In the genomic region with DNA sequence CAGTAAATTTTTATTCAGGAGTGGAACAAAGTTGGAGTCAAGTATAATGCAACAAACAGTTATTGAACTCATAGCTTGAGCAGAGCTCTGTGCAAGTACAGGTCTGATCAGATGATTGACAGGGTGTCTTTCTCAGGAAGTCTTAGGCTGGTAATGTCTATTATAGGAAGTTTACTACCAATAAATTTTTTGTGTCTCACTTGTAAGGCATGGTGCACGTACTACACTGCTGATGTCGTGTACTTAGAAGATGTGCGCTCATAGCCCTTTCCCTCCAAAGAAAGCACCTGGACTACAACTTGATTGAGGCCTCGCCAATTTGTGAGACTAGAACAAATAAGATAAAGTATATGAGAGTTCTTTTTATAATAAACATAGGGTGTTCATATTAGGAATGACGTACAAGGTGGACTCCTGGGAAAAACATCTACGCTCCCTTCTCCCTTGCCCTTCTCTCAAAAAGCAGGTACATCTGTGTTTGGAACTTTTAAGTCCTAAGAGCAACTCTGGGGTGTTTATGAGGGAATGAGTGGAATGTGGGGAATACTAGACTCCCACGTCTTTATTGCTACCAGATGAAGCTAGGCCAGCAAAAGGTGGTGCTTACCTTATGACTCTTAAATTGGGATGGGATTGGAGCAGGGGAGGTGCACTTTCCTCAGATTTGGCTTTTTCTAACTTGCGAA, we compare ENCODE assay signal across 9 cellular contexts. TPM values are rescaled to one million over a fixed set of nuclear protein-coding genes. Genes with fewer than 3 reads are reported as not detected.
DNase-seq lines count a peak whose midpoint lies in the region; ATAC-seq and TF ChIP-seq lines count a peak whose summit lies in the region.
"Had no signal": no experiment of that assay in that cellular context is flagged by ENCODE, and none has a peak within 500 bp of the region (broad histone marks: within the 10 kb centered on the region; RNA-seq: fewer than 3 reads in every experiment).

No MANE protein-coding gene starts in this region.

- DNase-seq in AG04450 (ENCODE audit: low read depth, low spot score) (no peak), mammary epithelial cell (no peak), ureter (ENCODE audit: low spot score) (no peak)
- no peak for DNase-seq in activated CD4-positive, CD25-positive, alpha-beta regulatory T cell (lab: John Stamatoyannopoulos, UW)
- DNase-seq: amygdala had no signal

- intact Hi-C loops in mammary epithelial cell (cut with micrococcal nuclease): loop anchor here (5.0 to 10.0 kb wide), 2 partner anchors 151 to 859 kb away; a partner anchor contains a TSS

- peak overlapping the region; percentile 61 to 93 (median 72) for H3K27ac Mint-ChIP-seq in IgD-negative memory B cell

- H3K36me3 Mint-ChIP-seq in IgD-negative memory B cell: peaks cover 3% of the 10 kb centered on the region

- H3K9me3 ChIP-seq in AG04450 (ENCODE audit: control insufficient read depth, insufficient read depth, low read length): no peaks in the 10 kb centered on the region
- H3K9me3 ChIP-seq in mammary epithelial cell (replicated peaks; ENCODE audit: insufficient read depth, low read length): no peaks in the 10 kb centered on the region
- no peaks in the 10 kb centered on the region for H3K9me3 ChIP-seq in mucosa of stomach (ENCODE audit: control insufficient read depth, low read length)

- H3K9ac ChIP-seq in mammary epithelial cell (ENCODE audit: insufficient read depth, low read length): peak overlapping the region; percentile 91
- peak overlapping the region; percentile 96 for H3K9ac ChIP-seq in mucosa of stomach (ENCODE audit: low read length)

- H3K27ac ChIP-seq in AG04450 (ENCODE audit: low read depth, low read length) (no peak overlapping the region), mammary epithelial cell (ENCODE audit: insufficient read depth, low read depth, low read length) (peak overlapping the region; percentile 74)

- 51% methylated on average over 7 of the region's 8 CpGs for WGBS in mammary epithelial cell (ENCODE audit: low coverage, missing lambda C conversion rate)

- H3K4me3 Mint-ChIP-seq in IgD-negative memory B cell: peak overlapping the region; percentile 80 to 100 (median 90)

- H3K4me3 ChIP-seq in AG04450 (ENCODE audit: low read depth, low read length) (peak overlapping the region; percentile 90), mammary epithelial cell (replicated peaks in 1 of 3; ENCODE audit: insufficient read depth in 1 of 3, low read depth in 2 of 3, low read length in 3 of 3) (peak overlapping the region; percentile 86 to 95 (median 87)), mucosa of stomach (ENCODE audit: low read length) (no peak overlapping the region)

- H2AFZ ChIP-seq in mammary epithelial cell (ENCODE audit: low read depth, low read length): no peak overlapping the region

- in situ Hi-C loops in mammary epithelial cell (cut with MboI; ENCODE audit: low sequenced_read_pairs in 2 of 2): no loop called here

- ATAC-seq in GM19397 (IDR thresholded peaks at IDR 0.05; ENCODE audit: unreplicated experiment) (no peak), HG02840 (IDR thresholded peaks at IDR 0.05; ENCODE audit: low FRiP score, unreplicated experiment) (no peak)

- peaks cover 78% of the 10 kb centered on the region for H3K79me2 ChIP-seq in mammary epithelial cell (ENCODE audit: insufficient read depth, low read length)

- no peak for TF ChIP-seq CTCF in AG04450 (IDR thresholded peaks at IDR 0.05; ENCODE audit: low read depth, low read length)
- TF ChIP-seq CTCF in mammary epithelial cell (conservative IDR thresholded peaks at IDR 0.05 in 1 of 2, IDR thresholded peaks at IDR 0.05 in 1 of 2; ENCODE audit: extremely low read depth in 1 of 2, insufficient read depth in 1 of 2, low read depth in 1 of 2, low read length in 2 of 2): no peak

- no peaks in the 10 kb centered on the region for H3K27me3 Mint-ChIP-seq in IgD-negative memory B cell

- no peaks in the 10 kb centered on the region for H3K9me3 Mint-ChIP-seq in IgD-negative memory B cell

- dilution Hi-C loops in mammary epithelial cell (cut with HindIII; ENCODE audit: low sequenced_read_pairs): no loop called here

- H3K27me3 ChIP-seq in AG04450 (ENCODE audit: control insufficient read depth, insufficient read depth, low read length): no peaks in the 10 kb centered on the region
- no peaks in the 10 kb centered on the region for H3K27me3 ChIP-seq in mammary epithelial cell (ENCODE audit: insufficient read depth, low read length)
- H3K27me3 ChIP-seq in mucosa of stomach (ENCODE audit: control insufficient read depth, insufficient read depth, low read length): no peaks in the 10 kb centered on the region

- POLR2A ChIA-PET in AG04450 (lab: Yijun Ruan, JAX): no interaction called here

- peaks cover 24 to 42% (median 28%) of the 10 kb centered on the region in 3 donors for H3K4me1 Mint-ChIP-seq in IgD-negative memory B cell

- H3K36me3 ChIP-seq in mammary epithelial cell (ENCODE audit: insufficient read depth, low read length) (peaks cover 14% of the 10 kb centered on the region), mucosa of stomach (ENCODE audit: control insufficient read depth, insufficient read depth, low read length) (no peaks in the 10 kb centered on the region)

- peak overlapping the region; percentile 92 for H3K4me2 ChIP-seq in mammary epithelial cell (ENCODE audit: insufficient read depth, low read depth, low read length)

- no TSS peak for BruUV-seq in mammary epithelial cell (replicated peaks; lab: Mats Ljungman, UMichigan)

- H3K4me1 ChIP-seq in mammary epithelial cell (ENCODE audit: insufficient read depth, low read length): peaks cover 18% of the 10 kb centered on the region
- H3K4me1 ChIP-seq in mucosa of stomach (ENCODE audit: control insufficient read depth, insufficient read depth, low read length): peaks cover 12% of the 10 kb centered on the region

- H4K20me1 ChIP-seq in mammary epithelial cell (ENCODE audit: insufficient read depth, low read length): no peaks in the 10 kb centered on the region

- CTCF ChIA-PET in AG04450 (lab: Charles Lee) (interaction anchor here (0.8 to 3.3 kb wide), 5 partner anchors 14 to 671 kb away, joined by 3 to 16 read pairs (median 5); no protein-coding TSS in a partner anchor), mammary epithelial cell (lab: Charles Lee; ENCODE audit: low non-redundant PET) (no interaction called here)

RNA-seq across cellular contexts. Expression of a gene that starts 1.5 kb away (rescaled TPM):
- 18.4 and 24.1 TPM in 2 replicates for polyA plus RNA-seq in AG04450 (2011; rRNA removed)
- 7.4 and 11.6 TPM in 2 replicates for polyA minus RNA-seq in AG04450 (2011; rRNA and poly(A)+ RNA removed)
- 9.1 TPM for polyA plus RNA-seq in IgD-negative memory B cell
- 10 to 100 TPM; 10.8 to 34.7 TPM for total RNA-seq in mammary epithelial cell
- polyA plus RNA-seq in mammary epithelial cell: 10.8 TPM
- 19.1 TPM for polyA minus RNA-seq in mammary epithelial cell
- total RNA-seq in ureter: 51.6 TPM

RNA-seq across cellular contexts. Expression of a gene that starts 1.6 kb away (rescaled TPM):
- polyA plus RNA-seq in AG04450 (2011; rRNA removed): 3.8 and 6.2 TPM in 2 replicates
- 1.8 and 3.6 TPM in 2 replicates for polyA minus RNA-seq in AG04450 (2011; rRNA and poly(A)+ RNA removed)
- 8.0 TPM for polyA plus RNA-seq in IgD-negative memory B cell
- total RNA-seq in mammary epithelial cell: 10 to 100 TPM in 1 of 2 donors, 1 to 10 TPM in 1; 6.7 to 16.2 TPM
- polyA plus RNA-seq in mammary epithelial cell: 2.7 TPM
- 0.72 TPM for polyA minus RNA-seq in mammary epithelial cell
- 18.9 TPM for total RNA-seq in ureter
